10 cellular contexts compared by ENCODE assay signal in genomic region chr6:158009935-158010585, GRCh38. TPM values are rescaled to one million over a fixed set of nuclear protein-coding genes. Genes with fewer than 3 reads are reported as not detected.
DNase-seq lines count a peak whose midpoint lies in the region; ATAC-seq and TF ChIP-seq lines count a peak whose summit lies in the region.
"Had no signal": no experiment of that assay in that cellular context is flagged by ENCODE, and none has a peak within 500 bp of the region (broad histone marks: within the 10 kb centered on the region; RNA-seq: fewer than 3 reads in every experiment).

No MANE protein-coding gene starts in this region.

- TF ChIP-seq CTCF in Calu3 (IDR thresholded peaks at IDR 0.05; ENCODE audit: unreplicated experiment) (no peak), RWPE2 (IDR thresholded peaks at IDR 0.05; ENCODE audit: poor library complexity, severe bottlenecking) (no peak), foreskin keratinocyte (conservative IDR thresholded peaks at IDR 0.05) (no peak)

- H3K4me2 ChIP-seq in skeletal muscle satellite cell (ENCODE audit: low read length) = peak overlapping the region; percentile 62
- H3K4me2 ChIP-seq: PC-9 had no signal

- peaks cover 20% of the 10 kb centered on the region for H3K36me3 Mint-ChIP-seq in Calu3 (ENCODE audit: insufficient read depth, unreplicated experiment)

- H3K9me3 Mint-ChIP-seq in Calu3 (ENCODE audit: low read depth, unreplicated experiment) = no peaks in the 10 kb centered on the region
- H3K9me3 Mint-ChIP-seq: stimulated activated naive CD8-positive, alpha-beta T cell treated with anti-CD3 and anti-CD28 coated beads, Interleukin-15, amount 100 ng/mL, for 72 hours had no signal

- H3K27me3 ChIP-seq in RWPE2 (ENCODE audit: insufficient read depth, poor library complexity, severe bottlenecking) (no peaks in the 10 kb centered on the region), right cardiac atrium (ENCODE audit: control insufficient read depth, insufficient read depth) (no peaks in the 10 kb centered on the region), skeletal muscle satellite cell (ENCODE audit: control insufficient read depth, insufficient read depth, low read length) (no peaks in the 10 kb centered on the region), foreskin keratinocyte (no peaks in the 10 kb centered on the region)
- H3K27me3 ChIP-seq: ovary had no signal

- 95% methylated on average over 6 of the region's 6 CpGs for WGBS in right cardiac atrium

- no peaks in the 10 kb centered on the region for H3K9me3 ChIP-seq in RWPE2 (ENCODE audit: severe bottlenecking)
- H3K9me3 ChIP-seq in right cardiac atrium (ENCODE audit: control insufficient read depth, low read length) = no peaks in the 10 kb centered on the region
- no peaks in the 10 kb centered on the region for H3K9me3 ChIP-seq in skeletal muscle satellite cell (replicated peaks; ENCODE audit: low read length)
- H3K9me3 ChIP-seq: ovary had no signal

- H3K4me3 ChIP-seq in RWPE2 (ENCODE audit: severe bottlenecking) (no peak overlapping the region), right cardiac atrium (ENCODE audit: low read length) (no peak overlapping the region), skeletal muscle satellite cell (ENCODE audit: low read length) (no peak overlapping the region)
- H3K4me3 ChIP-seq: ovary, PC-9 had no signal

- no TSS peak for BruUV-seq in Calu3 (replicated peaks; lab: Mats Ljungman, UMichigan)

- CTCF ChIA-PET in Calu3 (lab: Charles Lee) = interaction anchor here (1.6 kb wide), 1 partner anchor 16 kb away, joined by 5 read pairs; no protein-coding TSS in a partner anchor

- H3K4me3 Mint-ChIP-seq in Calu3 (ENCODE audit: low read depth, unreplicated experiment) = peak overlapping the region; percentile 7

- H3K4me1 Mint-ChIP-seq in Calu3 (ENCODE audit: low read depth, unreplicated experiment) = peaks cover 74% of the 10 kb centered on the region

- H3K36me3 ChIP-seq in RWPE2 (ENCODE audit: low read depth) (no peaks in the 10 kb centered on the region), skeletal muscle satellite cell (ENCODE audit: insufficient read depth, low read length) (peaks cover 8% of the 10 kb centered on the region)
- H3K36me3 ChIP-seq: ovary had no signal

- H3K9ac ChIP-seq in skeletal muscle satellite cell (ENCODE audit: low read depth, low read length) = no peak overlapping the region

- H3K4me1 ChIP-seq in RWPE2 (ENCODE audit: insufficient read depth, poor library complexity, severe bottlenecking) (no peaks in the 10 kb centered on the region), right cardiac atrium (ENCODE audit: control insufficient read depth, insufficient read depth, low read length) (peaks cover 15% of the 10 kb centered on the region), skeletal muscle satellite cell (ENCODE audit: control insufficient read depth, insufficient read depth, low read length) (peaks cover 28% of the 10 kb centered on the region), foreskin keratinocyte (peaks cover 3% of the 10 kb centered on the region)

- no peaks in the 10 kb centered on the region for H3K27me3 Mint-ChIP-seq in Calu3 (ENCODE audit: unreplicated experiment)
- H3K27me3 Mint-ChIP-seq: stimulated activated naive CD8-positive, alpha-beta T cell treated with anti-CD3 and anti-CD28 coated beads, Interleukin-15, amount 100 ng/mL, for 72 hours had no signal

- no peak for DNase-seq in Calu3
- DNase-seq in RWPE2 (ENCODE audit: low spot score) = peak; percentile 29
- no peak for DNase-seq in right cardiac atrium
- no peak for DNase-seq in effector CD4-positive, alpha-beta T cell
- DNase-seq in activated CD4-positive, alpha-beta T cell treated with anti-CD3 and anti-CD28 coated beads for 1 hour = no peak
- DNase-seq in foreskin keratinocyte = no peak
- DNase-seq: PC-9; stimulated activated naive CD8-positive, alpha-beta T cell treated with anti-CD3 and anti-CD28 coated beads, Interleukin-15, amount 100 ng/mL, for 72 hours had no signal

- H3K27ac Mint-ChIP-seq in Calu3 (ENCODE audit: unreplicated experiment) = peak overlapping the region; percentile 53

- no peak overlapping the region for H3K27ac ChIP-seq in RWPE2 (ENCODE audit: poor library complexity, severe bottlenecking)
- H3K27ac ChIP-seq in right cardiac atrium (ENCODE audit: low read length) = peak overlapping the region; percentile 46
- no peak overlapping the region for H3K27ac ChIP-seq in foreskin keratinocyte
- H3K27ac ChIP-seq: ovary, PC-9 had no signal

- intact Hi-C loops in Calu3 (cut with micrococcal nuclease; ENCODE audit: unreplicated experiment) = no loop called here
- intact Hi-C loops in right cardiac atrium (cut with DNase I) = no loop called here

- ATAC-seq in RWPE2 (ENCODE audit: low read depth) = no peak
- no peak for ATAC-seq in right cardiac atrium
- ATAC-seq in foreskin keratinocyte = no peak

RNA-seq across cellular contexts. Expression of gene SYNJ2, which starts 28.4 kb away (rescaled TPM):
- total RNA-seq in Calu3 (2022) = 26.8 and 29.1 TPM in 2 replicates
- 10 to 100 TPM; 13.4 to 26.3 (median 20.4) TPM for total RNA-seq in right cardiac atrium
- 9.5 TPM for polyA plus RNA-seq in right cardiac atrium
- total RNA-seq in skeletal muscle satellite cell (2012; rRNA removed) = 23.6 and 32.5 TPM in 2 replicates
- total RNA-seq in foreskin keratinocyte = 15.7 and 16.2 TPM in 2 replicates
- polyA plus RNA-seq in foreskin keratinocyte = 8.6 and 11.1 TPM in 2 replicates
